ENCODE assay signal across 8 cellular contexts in genomic region chr3:196179380-196180308, GRCh38. TPM values are rescaled to one million over a fixed set of nuclear protein-coding genes. Genes with fewer than 3 reads are reported as not detected.
DNase-seq lines count a peak whose midpoint lies in the region; ATAC-seq and TF ChIP-seq lines count a peak whose summit lies in the region.
"Had no signal": no experiment of that assay in that cellular context is flagged by ENCODE, and none has a peak within 500 bp of the region (broad histone marks: within the 10 kb centered on the region; RNA-seq: fewer than 3 reads in every experiment).

No MANE protein-coding gene starts in this region.

- no peak overlapping the region for H3K27ac ChIP-seq in coronary artery

- ATAC-seq in GM18909 (IDR thresholded peaks at IDR 0.05; ENCODE audit: poor library complexity, unreplicated experiment), result peak; percentile 76
- peak; percentile 55 for ATAC-seq in HG03045 (IDR thresholded peaks at IDR 0.05; ENCODE audit: unreplicated experiment)
- ATAC-seq in sciatic nerve, result peak; percentile 55

- DNase-seq in NCI-H446 treated with DMSO at 0.1 percent for 48 hours (lab: John Stamatoyannopoulos, UW) (peak; percentile 85), activated T-cell treated with anti-CD3 and anti-CD28 coated beads for 48 hours (ENCODE audit: low read depth) (peak; percentile 82), fibroblast of gingiva (ENCODE audit: low read depth) (peak; percentile 40), sciatic nerve (ENCODE audit: low spot score) (no peak), coronary artery (ENCODE audit: low spot score) (no peak)

- intact Hi-C loops in sciatic nerve (cut with DNase I), result no loop called here

- H3K4me3 ChIP-seq in coronary artery, result no peak overlapping the region

- TF ChIP-seq CTCF in coronary artery (IDR thresholded peaks at IDR 0.05), result no peak

RNA-seq across cellular contexts. Expression of gene ZDHHC19, which starts 31.6 kb away (rescaled TPM):
- total RNA-seq in sciatic nerve, result not detected
- total RNA-seq: subcutaneous adipose tissue had no signal

RNA-seq across cellular contexts. Expression of gene SLC51A, which starts 36.7 kb away (rescaled TPM):
- 0.58 TPM for total RNA-seq in sciatic nerve
- total RNA-seq: subcutaneous adipose tissue had no signal

Comparison
In these comparisons a context has a peak if more than half of its experiments do, and no peak if none do; other contexts are left out.
1. DNase-seq: peak in NCI-H446 treated with DMSO at 0.1 percent for 48 hours (single experiment), activated T-cell treated with anti-CD3 and anti-CD28 coated beads for 48 hours (single experiment) and fibroblast of gingiva (single experiment); none in sciatic nerve (single experiment) and coronary artery (single experiment).
2. Peak in every context shown above with its lines, with median percentiles within 50 percentile points of each other: ATAC-seq.